ENCODE assay signal across 8 cellular contexts in genomic region chr17:81890447-81891302, GRCh38. TPM values are rescaled to one million over a fixed set of nuclear protein-coding genes. Genes with fewer than 3 reads are reported as not detected.
DNase-seq lines count a peak whose midpoint lies in the region; ATAC-seq and TF ChIP-seq lines count a peak whose summit lies in the region.

No MANE protein-coding gene starts in this region.

- H3K27ac ChIP-seq in heart left ventricle (peak overlapping the region in 11 of 12 donors; percentile 64 to 97 (median 93)), mucosa of rectum (ENCODE audit: low read depth in 2 of 2, low read length in 2 of 2) (peak overlapping the region; percentile 15 to 94)

- H3K4me1 ChIP-seq in heart left ventricle (peaks cover 7 to 34% (median 21%) of the 10 kb centered on the region in 12 donors), mucosa of rectum (ENCODE audit: control insufficient read depth in 2 of 2, insufficient read depth in 2 of 2, low read length in 2 of 2) (peaks cover 12 to 13% of the 10 kb centered on the region in 2 donors)

- H3K36me3 ChIP-seq in heart left ventricle (peaks cover 0 to 70% (median 62%) of the 10 kb centered on the region in 9 donors), MG63 (peaks cover 64% of the 10 kb centered on the region), mucosa of rectum (ENCODE audit: control insufficient read depth in 2 of 2, insufficient read depth in 2 of 2, low read length in 2 of 2) (peaks cover 42 to 47% of the 10 kb centered on the region in 2 donors)

- DNase-seq in heart left ventricle, result peak in 1 of 5 donors; percentile 60
- DNase-seq in Right ventricle myocardium inferior (ENCODE audit: missing footprints), result no peak
- no peak for DNase-seq in MG63
- DNase-seq in MCF 10A (ENCODE audit: unreplicated experiment), result no peak
- DNase-seq in GOT3 (lab: John Stamatoyannopoulos, UW), result no peak
- DNase-seq in NCI-H774 (lab: John Stamatoyannopoulos, UW), result no peak

- no peak for TF ChIP-seq POLR2A in heart left ventricle (IDR thresholded peaks at IDR 0.05)

- H3K9ac ChIP-seq in mucosa of rectum (ENCODE audit: low read depth in 1 of 2, low read length in 2 of 2), result peak overlapping the region; percentile 71 to 83

- intact Hi-C loops in heart left ventricle (cut with DNase I) (loop anchor here in 1 of 10 donors (1.0 kb wide), 1 partner anchor 21 kb away; the partner anchor contains the start of gene PCYT2), Right ventricle myocardium inferior (cut with DNase I) (no loop called here), MCF 10A (cut with micrococcal nuclease) (no loop called here)

- no peak for TF ChIP-seq CTCF in heart left ventricle (IDR thresholded peaks at IDR 0.05)
- no peak for TF ChIP-seq CTCF in MCF 10A (IDR thresholded peaks at IDR 0.05; ENCODE audit: unreplicated experiment)

- POLR2A ChIA-PET in MCF 10A (lab: Yijun Ruan, JAX), result interaction anchor here (0.6 to 2.4 kb wide), 5 partner anchors 17 to 167 kb away, joined by 3 to 9 read pairs (median 6); no protein-coding TSS in a partner anchor

- H3K4me3 ChIP-seq in heart left ventricle, result peak overlapping the region; percentile 56 to 99 (median 94)
- H3K4me3 ChIP-seq in MG63, result peak overlapping the region; percentile 70
- H3K4me3 ChIP-seq in mucosa of rectum (ENCODE audit: low read length in 2 of 2), result peak overlapping the region; percentile 75 to 85

- H3K9me3 ChIP-seq in heart left ventricle, result no peaks in the 10 kb centered on the region
- H3K9me3 ChIP-seq in MG63, result no peaks in the 10 kb centered on the region
- no peaks in the 10 kb centered on the region for H3K9me3 ChIP-seq in mucosa of rectum (ENCODE audit: control insufficient read depth in 2 of 2, low read length in 2 of 2)

- peaks cover 22% of the 10 kb centered on the region for H3K4me1 Mint-ChIP-seq in MCF 10A (ENCODE audit: insufficient read depth, unreplicated experiment)

- CTCF ChIA-PET in MCF 10A (lab: Yijun Ruan, JAX), result interaction anchor here (0.7 to 2.5 kb wide), 2 partner anchors 130 to 206 kb away, joined by 4 to 6 read pairs; no protein-coding TSS in a partner anchor

- H3K27me3 ChIP-seq in heart left ventricle (no peaks in the 10 kb centered on the region), MG63 (no peaks in the 10 kb centered on the region), mucosa of rectum (ENCODE audit: control insufficient read depth in 2 of 2, insufficient read depth in 2 of 2, low read length in 2 of 2) (no peaks in the 10 kb centered on the region)

- H3K9me3 Mint-ChIP-seq in MCF 10A (ENCODE audit: unreplicated experiment), result no peaks in the 10 kb centered on the region

- H3K4me3 Mint-ChIP-seq in MCF 10A (ENCODE audit: unreplicated experiment), result peak overlapping the region; percentile 91

- 7 to 12% (median 8%) methylated on average over 45 to 69 of the region's 69 CpGs for WGBS in heart left ventricle, 4 donors

- H3K36me3 Mint-ChIP-seq in MCF 10A (ENCODE audit: insufficient read depth, unreplicated experiment), result peaks cover 77% of the 10 kb centered on the region

- H3K27ac Mint-ChIP-seq in MCF 10A (ENCODE audit: low read depth, unreplicated experiment), result peak overlapping the region; percentile 96

- BruUV-seq in MCF 10A (replicated peaks; lab: Mats Ljungman, UMichigan), result no TSS peak

- ATAC-seq in heart left ventricle, result no peak
- no peak for ATAC-seq in Right ventricle myocardium inferior
- no peak for ATAC-seq in HG02759 (IDR thresholded peaks at IDR 0.05; ENCODE audit: unreplicated experiment)

- H3K27me3 Mint-ChIP-seq in MCF 10A (ENCODE audit: insufficient read depth, unreplicated experiment), result no peaks in the 10 kb centered on the region

RNA-seq across cellular contexts. Expression of gene ALYREF, which starts 0.7 kb away (rescaled TPM):
- total RNA-seq in heart left ventricle (10 to 100 TPM; 25.1 to 39.9 (median 32.4) TPM), Right ventricle myocardium inferior (35.5 TPM), MCF 10A (2022) (114 and 115 TPM in 2 replicates)
- polyA plus RNA-seq in heart left ventricle, result 10 to 100 TPM in 1 of 2 donors, 1 to 10 TPM in 1; 9.8 to 50.5 TPM
- 313 and 425 TPM in 2 replicates for total RNA-seq in MG63 (2014; rRNA removed; shearing (Covaris generic); ENCODE audit: low replicate concordance)

RNA-seq across cellular contexts. Expression of gene ANAPC11, which starts 0.8 kb away (rescaled TPM):
- total RNA-seq in heart left ventricle (100 to 1,000 TPM; 118 to 255 (median 143) TPM), Right ventricle myocardium inferior (179 TPM), MCF 10A (2022) (144 and 151 TPM in 2 replicates)
- 100 to 1,000 TPM; 283 to 329 TPM for polyA plus RNA-seq in heart left ventricle
- 161 and 303 TPM in 2 replicates for total RNA-seq in MG63 (2014; rRNA removed; shearing (Covaris generic); ENCODE audit: low replicate concordance)

RNA-seq across cellular contexts. Expression of gene NPB, which starts 11.4 kb away (rescaled TPM):
- total RNA-seq in heart left ventricle (1 to 10 TPM in 1 of 9 donors, under 1 TPM in 7, not detected in 1; 0.13 to 1.2 (median 0.50) TPM), Right ventricle myocardium inferior (0.38 TPM), MCF 10A (2022) (0.28 TPM in 1 of 2 replicates, not detected in the other)
- polyA plus RNA-seq in heart left ventricle, result under 1 TPM; 0.29 to 0.61 TPM
- 1.3 and 2.5 TPM in 2 replicates for total RNA-seq in MG63 (2014; rRNA removed; shearing (Covaris generic); ENCODE audit: low replicate concordance)

RNA-seq across cellular contexts. Expression of gene ARHGDIA, which starts 19.5 kb away (rescaled TPM):
- total RNA-seq in heart left ventricle, result 100 to 1,000 TPM in 6 of 9 donors, 10 to 100 TPM in 3; 81.4 to 268 (median 152) TPM
- 100 to 1,000 TPM in 1 of 2 donors, 10 to 100 TPM in 1; 81.7 to 296 TPM for polyA plus RNA-seq in heart left ventricle
- total RNA-seq in Right ventricle myocardium inferior, result 126 TPM
- total RNA-seq in MG63 (2014; rRNA removed; shearing (Covaris generic); ENCODE audit: low replicate concordance), result 114 and 185 TPM in 2 replicates
- 271 and 324 TPM in 2 replicates for total RNA-seq in MCF 10A (2022)

RNA-seq across cellular contexts. Expression of gene PCYT2, which starts 20.5 kb away (rescaled TPM):
- total RNA-seq in heart left ventricle, result 10 to 100 TPM; 28.8 to 85.5 (median 46.2) TPM
- 10 to 100 TPM; 60.4 to 64.0 TPM for polyA plus RNA-seq in heart left ventricle
- total RNA-seq in Right ventricle myocardium inferior, result 31.0 TPM
- 24.6 and 47.0 TPM in 2 replicates for total RNA-seq in MG63 (2014; rRNA removed; shearing (Covaris generic); ENCODE audit: low replicate concordance)
- 26.5 and 26.8 TPM in 2 replicates for total RNA-seq in MCF 10A (2022)
